In the genomic region with DNA sequence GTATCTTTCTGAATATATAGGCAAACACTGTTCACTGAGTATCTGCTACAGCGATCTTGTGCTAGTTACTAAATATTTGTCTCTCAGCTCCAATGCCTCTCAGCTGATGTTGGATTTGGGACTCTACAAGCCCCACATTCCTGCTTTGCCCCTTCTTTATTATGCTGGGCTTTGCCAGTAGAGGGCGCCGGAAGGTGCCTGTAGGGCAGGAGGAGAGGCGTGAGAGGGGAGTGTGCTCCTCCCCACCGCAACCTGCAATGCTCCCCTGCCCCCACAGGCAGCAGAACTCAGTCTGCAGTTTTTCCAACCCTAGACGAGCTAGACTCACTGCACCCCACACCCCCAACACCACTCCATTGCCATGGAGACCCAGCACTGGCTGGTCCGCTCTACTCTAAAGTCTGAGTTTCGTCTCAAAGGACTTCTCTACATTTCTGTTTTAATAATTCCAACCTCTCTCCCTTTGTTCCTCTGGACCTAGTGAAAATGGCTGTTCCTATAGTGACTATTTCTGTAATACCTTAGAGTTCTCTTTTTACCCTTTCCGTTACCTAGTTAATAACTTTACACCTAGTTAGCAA, we compare ENCODE assay signal across 8 cellular contexts.
DNase-seq lines count a peak whose midpoint lies in the region; ATAC-seq and TF ChIP-seq lines count a peak whose summit lies in the region.

No MANE protein-coding gene starts in this region.

- H3K36me3 ChIP-seq in right lobe of liver, result no peaks in the 10 kb centered on the region

- WGBS in right lobe of liver (ENCODE audit: insufficient coverage, low coverage, low lambda C conversion rate, missing lambda C conversion rate), result 40% methylated on average over 8 of the region's 9 CpGs

- H3K4me3 ChIP-seq in right lobe of liver, result no peak overlapping the region

- intact Hi-C loops in right lobe of liver (cut with DNase I), result no loop called here

- no peaks in the 10 kb centered on the region for H3K4me1 ChIP-seq in right lobe of liver

- H3K27me3 ChIP-seq in right lobe of liver, result no peaks in the 10 kb centered on the region

- DNase-seq in activated T-cell treated with anti-CD3 and anti-CD28 coated beads, Interleukin-2, amount 50 U/mL, for 1 hour, result peak; percentile 18
- DNase-seq in activated T-cell treated with anti-CD3 and anti-CD28 coated beads for 4 hours (no peak), SK-N-DZ (ENCODE audit: low spot score) (peak; percentile 14), right lobe of liver (peak in 1 of 3 donors; percentile 47), C1 segment of cervical spinal cord (lab: John Stamatoyannopoulos, UW) (no peak), NCI-H1105 treated with DMSO at 0.1 percent for 48 hours (lab: John Stamatoyannopoulos, UW) (no peak), cerebellar nuclear complex (lab: John Stamatoyannopoulos, UW) (no peak)

- no peak overlapping the region for H3K27ac ChIP-seq in right lobe of liver

- ATAC-seq in HG02981 (IDR thresholded peaks at IDR 0.05; ENCODE audit: unreplicated experiment), result peak; percentile 58
- peak; percentile 42 to 60 (median 52) for ATAC-seq in right lobe of liver

- no peak for TF ChIP-seq POLR2A in right lobe of liver (IDR thresholded peaks at IDR 0.05)

- no peaks in the 10 kb centered on the region for H3K9me3 ChIP-seq in right lobe of liver

- peak in 3 of 4 donors; percentile 38 to 45 (median 39) for TF ChIP-seq CTCF in right lobe of liver (IDR thresholded peaks at IDR 0.05)

Comparison
In these comparisons a context has a peak if more than half of its experiments do, and no peak if none do; other contexts are left out.
1. DNase-seq: peak in activated T-cell treated with anti-CD3 and anti-CD28 coated beads, Interleukin-2, amount 50 U/mL, for 1 hour (single experiment) and SK-N-DZ (single experiment); none in activated T-cell treated with anti-CD3 and anti-CD28 coated beads for 4 hours (single experiment), C1 segment of cervical spinal cord (0 of 14), NCI-H1105 treated with DMSO at 0.1 percent for 48 hours (single experiment) and cerebellar nuclear complex (0 of 2).